Comparison of ENCODE assay signal across 10 cellular contexts in the genomic region with DNA sequence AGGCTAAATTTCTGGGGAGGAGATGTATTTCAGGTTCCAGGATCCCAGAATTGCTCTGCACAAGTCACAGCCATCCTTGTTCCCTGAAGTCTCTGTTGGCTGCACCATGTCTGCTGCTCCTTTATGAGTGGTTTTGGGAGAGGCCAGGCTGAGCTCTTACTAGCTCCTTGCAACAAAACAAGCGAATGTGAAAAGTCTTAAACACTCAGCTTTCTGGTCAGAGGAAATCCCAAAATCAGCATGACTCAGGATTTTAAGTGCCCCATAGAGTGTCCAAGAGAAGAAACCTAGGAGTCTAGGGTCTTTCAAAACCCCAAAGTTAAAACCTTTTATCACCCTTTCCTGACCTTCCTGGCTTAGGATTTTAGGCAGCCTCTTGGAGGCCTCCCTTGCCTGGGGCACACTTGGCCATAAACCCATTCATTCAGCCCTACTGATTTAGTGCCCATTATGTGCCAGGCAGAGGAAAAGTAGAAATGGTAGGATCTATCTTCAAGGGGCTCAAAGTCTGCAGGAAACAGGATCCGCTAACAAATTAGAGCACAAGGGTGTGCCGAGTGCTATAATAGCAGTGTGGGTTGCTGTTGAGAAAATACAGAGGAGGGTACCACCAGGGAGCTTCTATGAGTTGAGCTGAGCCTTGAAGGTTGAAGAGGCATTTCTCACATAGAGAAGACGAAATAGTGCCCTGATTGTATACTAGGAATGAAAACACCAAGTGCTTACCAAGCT. TPM values are rescaled to one million over a fixed set of nuclear protein-coding genes. Genes with fewer than 3 reads are reported as not detected.
DNase-seq lines count a peak whose midpoint lies in the region; ATAC-seq and TF ChIP-seq lines count a peak whose summit lies in the region.
"Had no signal": no experiment of that assay in that cellular context is flagged by ENCODE, and none has a peak within 500 bp of the region (broad histone marks: within the 10 kb centered on the region; RNA-seq: fewer than 3 reads in every experiment).

No MANE protein-coding gene starts in this region.

- no peak overlapping the region for H3K9ac ChIP-seq in Loucy (ENCODE audit: low read depth, low read length, poor library complexity, severe bottlenecking)

- H3K4me2 ChIP-seq in Loucy (ENCODE audit: low read depth, low read length, poor library complexity, severe bottlenecking), result peak overlapping the region; percentile 75

- H3K4me1 Mint-ChIP-seq in T-helper 2 cell treated with Interferon-gamma antibody and Interleukin-4, amounts not matched to agents 5 μg/mL and 100 μg/mL, for 36 hours (ENCODE audit: low read depth), result peaks cover 12% of the 10 kb centered on the region
- H3K4me1 Mint-ChIP-seq in nephron progenitor cell, result peaks cover 71% of the 10 kb centered on the region

- peaks cover 6% of the 10 kb centered on the region for H3K36me3 Mint-ChIP-seq in T-helper 2 cell treated with Interferon-gamma antibody and Interleukin-4, amounts not matched to agents 5 μg/mL and 100 μg/mL, for 36 hours (ENCODE audit: low read depth)
- no peaks in the 10 kb centered on the region for H3K36me3 Mint-ChIP-seq in nephron progenitor cell (ENCODE audit: low read depth)

- peak overlapping the region; percentile 97 for H3K4me3 Mint-ChIP-seq in T-helper 2 cell treated with Interferon-gamma antibody and Interleukin-4, amounts not matched to agents 5 μg/mL and 100 μg/mL, for 36 hours
- H3K4me3 Mint-ChIP-seq in nephron progenitor cell, result peak overlapping the region; percentile 72

- H3K79me2 ChIP-seq in Loucy (ENCODE audit: insufficient read depth, low read length), result no peaks in the 10 kb centered on the region

- H3K27me3 ChIP-seq in Loucy (ENCODE audit: insufficient read depth, low read length, poor library complexity, severe bottlenecking), result no peaks in the 10 kb centered on the region
- H3K27me3 ChIP-seq: foreskin keratinocyte had no signal

- no peaks in the 10 kb centered on the region for H3K9me3 ChIP-seq in Loucy (ENCODE audit: insufficient read depth, low read depth, low read length)

- no peaks in the 10 kb centered on the region for H4K20me1 ChIP-seq in Loucy (ENCODE audit: insufficient read depth, low read length, poor library complexity, severe bottlenecking)

- no peak for DNase-seq in T-helper 2 cell treated with Interferon-gamma antibody and Interleukin-4, amounts not matched to agents 5 μg/mL and 100 μg/mL, for 36 hours (ENCODE audit: low spot score)
- DNase-seq in T-helper 2 cell (no peak), cardiac fibroblast (ENCODE audit: low read depth in 2 of 2) (peak; percentile 34 to 53), nephron progenitor cell (no peak), HuH-7 (ENCODE audit: low spot score) (no peak), ureter (ENCODE audit: low spot score) (no peak)
- DNase-seq: NCI-H226 had no signal

- H3K4me3 ChIP-seq in Loucy (ENCODE audit: low read length, poor library complexity, severe bottlenecking) (peak overlapping the region; percentile 74), cardiac fibroblast (replicated peaks in 1 of 2; ENCODE audit: low read depth in 2 of 2, low read length in 2 of 2) (no peak overlapping the region)

- TF ChIP-seq CTCF in Loucy (conservative IDR thresholded peaks at IDR 0.05; ENCODE audit: low read length) (no peak), cardiac fibroblast (IDR thresholded peaks at IDR 0.05; ENCODE audit: low read depth, low read length) (no peak), nephron progenitor cell (IDR thresholded peaks at IDR 0.05) (no peak)

- no peaks in the 10 kb centered on the region for H3K9me3 Mint-ChIP-seq in T-helper 2 cell treated with Interferon-gamma antibody and Interleukin-4, amounts not matched to agents 5 μg/mL and 100 μg/mL, for 36 hours
- peaks cover 4% of the 10 kb centered on the region for H3K9me3 Mint-ChIP-seq in nephron progenitor cell

- no peaks in the 10 kb centered on the region for H3F3A ChIP-seq in Loucy (ENCODE audit: low read depth)

- H2AFZ ChIP-seq in Loucy (ENCODE audit: low read length), result no peak overlapping the region

- H3K4me1 ChIP-seq in Loucy (ENCODE audit: insufficient read depth, low read length, poor library complexity, severe bottlenecking), result peaks cover 7% of the 10 kb centered on the region

- H3K36me3 ChIP-seq in Loucy (ENCODE audit: insufficient read depth, low read length), result no peaks in the 10 kb centered on the region

- H3K27me3 Mint-ChIP-seq in T-helper 2 cell treated with Interferon-gamma antibody and Interleukin-4, amounts not matched to agents 5 μg/mL and 100 μg/mL, for 36 hours (ENCODE audit: low read depth), result peaks cover 13% of the 10 kb centered on the region
- peaks cover 26% of the 10 kb centered on the region for H3K27me3 Mint-ChIP-seq in nephron progenitor cell (ENCODE audit: low read depth, poor library complexity)

- H3K9me2 ChIP-seq in Loucy (replicated peaks; ENCODE audit: low read depth, low read length), result no peaks in the 10 kb centered on the region

- ATAC-seq in HG03196 (IDR thresholded peaks at IDR 0.05; ENCODE audit: unreplicated experiment), result no peak
- ATAC-seq: foreskin keratinocyte had no signal

- H3K27ac Mint-ChIP-seq in T-helper 2 cell treated with Interferon-gamma antibody and Interleukin-4, amounts not matched to agents 5 μg/mL and 100 μg/mL, for 36 hours, result peak overlapping the region; percentile 78
- no peak overlapping the region for H3K27ac Mint-ChIP-seq in nephron progenitor cell

RNA-seq across cellular contexts. Expression of a gene that starts 36.9 kb away (rescaled TPM):
- not detected for total RNA-seq in ureter
- total RNA-seq: foreskin keratinocyte had no signal

RNA-seq across cellular contexts. Expression of a gene that starts 57.1 kb away (rescaled TPM):
- total RNA-seq in ureter, result 91.9 TPM

RNA-seq across cellular contexts. Expression of a gene that starts 58.5 kb away (rescaled TPM):
- not detected for total RNA-seq in ureter
- total RNA-seq: foreskin keratinocyte had no signal

RNA-seq across cellular contexts. Expression of a gene that starts 60.0 kb away (rescaled TPM):
- total RNA-seq in ureter, result 9.8 TPM

Comparison
In these comparisons a context has a peak if more than half of its experiments do, and no peak if none do; other contexts are left out.
1. DNase-seq: peak in cardiac fibroblast (2 of 2); none in T-helper 2 cell treated with Interferon-gamma antibody and Interleukin-4, amounts not matched to agents 5 μg/mL and 100 μg/mL, for 36 hours (single experiment), T-helper 2 cell (0 of 5), nephron progenitor cell (single experiment), HuH-7 (single experiment) and ureter (single experiment).